1 cellular context compared by ENCODE assay signal in the genomic region with DNA sequence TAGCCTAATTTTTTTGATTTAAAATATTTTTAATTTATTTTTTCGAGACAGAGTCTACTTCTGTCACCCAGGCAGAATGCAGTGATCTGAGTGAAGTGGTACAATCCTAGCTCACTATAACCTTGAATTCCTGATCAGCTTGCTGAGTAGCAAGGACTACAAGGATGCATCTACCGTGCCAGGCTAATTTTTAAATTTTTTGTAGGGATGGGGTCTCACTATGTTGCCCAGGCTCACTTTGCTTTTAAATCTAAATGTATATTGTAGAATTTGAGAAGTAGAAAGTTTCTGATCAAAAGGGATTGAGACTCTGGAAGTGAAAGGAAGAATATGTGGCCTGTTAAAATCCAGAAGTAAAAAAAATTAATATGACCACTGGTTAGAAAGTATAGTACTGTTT.
TF ChIP-seq lines count a peak whose summit lies in the region.

No MANE protein-coding gene starts in this region.

TF ChIP-seq in HepG2, 621 proteins besides CTCF, POLR2A, EP300 and RAD21:
- TF ChIP-seq SMAD3 (CRISPR knock-in tag; IDR thresholded peaks at IDR 0.05) = no peak
- TF ChIP-seq JUN (CRISPR knock-in tag; IDR thresholded peaks at IDR 0.05) = no peak
- TF ChIP-seq, protein P1, sequence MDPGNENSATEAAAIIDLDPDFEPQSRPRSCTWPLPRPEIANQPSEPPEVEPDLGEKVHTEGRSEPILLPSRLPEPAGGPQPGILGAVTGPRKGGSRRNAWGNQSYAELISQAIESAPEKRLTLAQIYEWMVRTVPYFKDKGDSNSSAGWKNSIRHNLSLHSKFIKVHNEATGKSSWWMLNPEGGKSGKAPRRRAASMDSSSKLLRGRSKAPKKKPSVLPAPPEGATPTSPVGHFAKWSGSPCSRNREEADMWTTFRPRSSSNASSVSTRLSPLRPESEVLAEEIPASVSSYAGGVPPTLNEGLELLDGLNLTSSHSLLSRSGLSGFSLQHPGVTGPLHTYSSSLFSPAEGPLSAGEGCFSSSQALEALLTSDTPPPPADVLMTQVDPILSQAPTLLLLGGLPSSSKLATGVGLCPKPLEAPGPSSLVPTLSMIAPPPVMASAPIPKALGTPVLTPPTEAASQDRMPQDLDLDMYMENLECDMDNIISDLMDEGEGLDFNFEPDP (CRISPR knock-in tag; conservative IDR thresholded peaks at IDR 0.05) = no peak
- no peak for TF ChIP-seq KDM5A (IDR thresholded peaks at IDR 0.05; ENCODE audit: borderline replicate concordance, low read length)
- TF ChIP-seq, protein P2, sequence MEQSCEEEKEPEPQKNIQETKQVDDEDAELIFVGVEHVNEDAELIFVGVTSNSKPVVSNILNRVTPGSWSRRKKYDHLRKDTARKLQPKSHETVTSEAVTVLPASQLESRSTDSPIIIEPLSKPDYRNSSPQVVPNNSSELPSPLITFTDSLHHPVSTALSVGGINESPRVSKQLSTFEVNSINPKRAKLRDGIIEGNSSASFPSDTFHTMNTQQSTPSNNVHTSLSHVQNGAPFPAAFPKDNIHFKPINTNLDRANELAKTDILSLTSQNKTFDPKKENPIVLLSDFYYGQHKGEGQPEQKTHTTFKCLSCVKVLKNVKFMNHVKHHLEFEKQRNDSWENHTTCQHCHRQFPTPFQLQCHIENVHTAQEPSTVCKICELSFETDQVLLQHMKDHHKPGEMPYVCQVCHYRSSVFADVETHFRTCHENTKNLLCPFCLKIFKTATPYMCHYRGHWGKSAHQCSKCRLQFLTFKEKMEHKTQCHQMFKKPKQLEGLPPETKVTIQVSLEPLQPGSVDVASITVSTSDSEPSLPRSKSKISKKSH (CRISPR knock-in tag; IDR thresholded peaks at IDR 0.05; ENCODE audit: borderline replicate concordance) = no peak
- no peak for TF ChIP-seq CREM (IDR thresholded peaks at IDR 0.05)
- TF ChIP-seq CREM (CRISPR knock-in tag; IDR thresholded peaks at IDR 0.05) = no peak
- TF ChIP-seq ZMYM3 (CRISPR knock-in tag; IDR thresholded peaks at IDR 0.05) = no peak
- no peak for TF ChIP-seq SP5 (CRISPR knock-in tag; IDR thresholded peaks at IDR 0.05; ENCODE audit: borderline replicate concordance, low read depth)
- TF ChIP-seq ZNF737 (CRISPR knock-in tag; IDR thresholded peaks at IDR 0.05; ENCODE audit: borderline replicate concordance) = no peak
- TF ChIP-seq ZIK1 (CRISPR knock-in tag; IDR thresholded peaks at IDR 0.05; ENCODE audit: borderline replicate concordance, low read depth) = no peak
- TF ChIP-seq, protein P3, sequence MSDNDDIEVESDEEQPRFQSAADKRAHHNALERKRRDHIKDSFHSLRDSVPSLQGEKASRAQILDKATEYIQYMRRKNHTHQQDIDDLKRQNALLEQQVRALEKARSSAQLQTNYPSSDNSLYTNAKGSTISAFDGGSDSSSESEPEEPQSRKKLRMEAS (IDR thresholded peaks at IDR 0.05) = no peak
- TF ChIP-seq, protein P4, sequence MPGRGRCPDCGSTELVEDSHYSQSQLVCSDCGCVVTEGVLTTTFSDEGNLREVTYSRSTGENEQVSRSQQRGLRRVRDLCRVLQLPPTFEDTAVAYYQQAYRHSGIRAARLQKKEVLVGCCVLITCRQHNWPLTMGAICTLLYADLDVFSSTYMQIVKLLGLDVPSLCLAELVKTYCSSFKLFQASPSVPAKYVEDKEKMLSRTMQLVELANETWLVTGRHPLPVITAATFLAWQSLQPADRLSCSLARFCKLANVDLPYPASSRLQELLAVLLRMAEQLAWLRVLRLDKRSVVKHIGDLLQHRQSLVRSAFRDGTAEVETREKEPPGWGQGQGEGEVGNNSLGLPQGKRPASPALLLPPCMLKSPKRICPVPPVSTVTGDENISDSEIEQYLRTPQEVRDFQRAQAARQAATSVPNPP (CRISPR knock-in tag; IDR thresholded peaks at IDR 0.05) = no peak
- TF ChIP-seq, protein P5, sequence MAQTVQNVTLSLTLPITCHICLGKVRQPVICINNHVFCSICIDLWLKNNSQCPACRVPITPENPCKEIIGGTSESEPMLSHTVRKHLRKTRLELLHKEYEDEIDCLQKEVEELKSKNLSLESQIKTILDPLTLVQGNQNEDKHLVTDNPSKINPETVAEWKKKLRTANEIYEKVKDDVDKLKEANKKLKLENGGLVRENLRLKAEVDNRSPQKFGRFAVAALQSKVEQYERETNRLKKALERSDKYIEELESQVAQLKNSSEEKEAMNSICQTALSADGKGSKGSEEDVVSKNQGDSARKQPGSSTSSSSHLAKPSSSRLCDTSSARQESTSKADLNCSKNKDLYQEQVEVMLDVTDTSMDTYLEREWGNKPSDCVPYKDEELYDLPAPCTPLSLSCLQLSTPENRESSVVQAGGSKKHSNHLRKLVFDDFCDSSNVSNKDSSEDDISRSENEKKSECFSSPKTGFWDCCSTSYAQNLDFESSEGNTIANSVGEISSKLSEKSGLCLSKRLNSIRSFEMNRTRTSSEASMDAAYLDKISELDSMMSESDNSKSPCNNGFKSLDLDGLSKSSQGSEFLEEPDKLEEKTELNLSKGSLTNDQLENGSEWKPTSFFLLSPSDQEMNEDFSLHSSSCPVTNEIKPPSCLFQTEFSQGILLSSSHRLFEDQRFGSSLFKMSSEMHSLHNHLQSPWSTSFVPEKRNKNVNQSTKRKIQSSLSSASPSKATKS (CRISPR knock-in tag; IDR thresholded peaks at IDR 0.05) = no peak
- TF ChIP-seq, protein P6, sequence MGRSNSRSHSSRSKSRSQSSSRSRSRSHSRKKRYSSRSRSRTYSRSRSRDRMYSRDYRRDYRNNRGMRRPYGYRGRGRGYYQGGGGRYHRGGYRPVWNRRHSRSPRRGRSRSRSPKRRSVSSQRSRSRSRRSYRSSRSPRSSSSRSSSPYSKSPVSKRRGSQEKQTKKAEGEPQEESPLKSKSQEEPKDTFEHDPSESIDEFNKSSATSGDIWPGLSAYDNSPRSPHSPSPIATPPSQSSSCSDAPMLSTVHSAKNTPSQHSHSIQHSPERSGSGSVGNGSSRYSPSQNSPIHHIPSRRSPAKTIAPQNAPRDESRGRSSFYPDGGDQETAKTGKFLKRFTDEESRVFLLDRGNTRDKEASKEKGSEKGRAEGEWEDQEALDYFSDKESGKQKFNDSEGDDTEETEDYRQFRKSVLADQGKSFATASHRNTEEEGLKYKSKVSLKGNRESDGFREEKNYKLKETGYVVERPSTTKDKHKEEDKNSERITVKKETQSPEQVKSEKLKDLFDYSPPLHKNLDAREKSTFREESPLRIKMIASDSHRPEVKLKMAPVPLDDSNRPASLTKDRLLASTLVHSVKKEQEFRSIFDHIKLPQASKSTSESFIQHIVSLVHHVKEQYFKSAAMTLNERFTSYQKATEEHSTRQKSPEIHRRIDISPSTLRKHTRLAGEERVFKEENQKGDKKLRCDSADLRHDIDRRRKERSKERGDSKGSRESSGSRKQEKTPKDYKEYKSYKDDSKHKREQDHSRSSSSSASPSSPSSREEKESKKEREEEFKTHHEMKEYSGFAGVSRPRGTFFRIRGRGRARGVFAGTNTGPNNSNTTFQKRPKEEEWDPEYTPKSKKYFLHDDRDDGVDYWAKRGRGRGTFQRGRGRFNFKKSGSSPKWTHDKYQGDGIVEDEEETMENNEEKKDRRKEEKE (IDR thresholded peaks at IDR 0.05) = no peak
- no peak for TF ChIP-seq ZNF205 (CRISPR knock-in tag; IDR thresholded peaks at IDR 0.05)
- TF ChIP-seq KMT2B (CRISPR knock-in tag; IDR thresholded peaks at IDR 0.05) = no peak
- TF ChIP-seq, protein P7, sequence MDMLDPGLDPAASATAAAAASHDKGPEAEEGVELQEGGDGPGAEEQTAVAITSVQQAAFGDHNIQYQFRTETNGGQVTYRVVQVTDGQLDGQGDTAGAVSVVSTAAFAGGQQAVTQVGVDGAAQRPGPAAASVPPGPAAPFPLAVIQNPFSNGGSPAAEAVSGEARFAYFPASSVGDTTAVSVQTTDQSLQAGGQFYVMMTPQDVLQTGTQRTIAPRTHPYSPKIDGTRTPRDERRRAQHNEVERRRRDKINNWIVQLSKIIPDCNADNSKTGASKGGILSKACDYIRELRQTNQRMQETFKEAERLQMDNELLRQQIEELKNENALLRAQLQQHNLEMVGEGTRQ (IDR thresholded peaks at IDR 0.05; ENCODE audit: low read depth, low read length) = no peak
- TF ChIP-seq, protein P7 (CRISPR knock-in tag; IDR thresholded peaks at IDR 0.05; ENCODE audit: borderline replicate concordance) = no peak
